26 cellular contexts compared by ENCODE assay signal in genomic region chr10:44173558-44173894, GRCh38.
DNase-seq lines count a peak whose midpoint lies in the region; ATAC-seq, FAIRE-seq and TF ChIP-seq lines count a peak whose summit lies in the region.
"Had no signal": no experiment of that assay in that cellular context is flagged by ENCODE, and none has a peak within 500 bp of the region (broad histone marks: within the 10 kb centered on the region; RNA-seq: fewer than 3 reads in every experiment).

No MANE protein-coding gene starts in this region.

- H3K79me2 ChIP-seq in neural progenitor cell (ENCODE audit: low read depth), result no peaks in the 10 kb centered on the region

- no peak overlapping the region for H3K4me3 ChIP-seq in fibroblast of mammary gland (ENCODE audit: control insufficient read depth, low read depth, low read length)
- H3K4me3 ChIP-seq in neural progenitor cell, result no peak overlapping the region
- H3K4me3 ChIP-seq in H7 (ENCODE audit: insufficient read depth, low read depth, low read length), result no peak overlapping the region
- H3K4me3 ChIP-seq: left ventricle myocardium inferior, MG63 had no signal

- H3K36me3 Mint-ChIP-seq in neural progenitor cell, result no peaks in the 10 kb centered on the region
- H3K36me3 Mint-ChIP-seq in activated naive CD4-positive, alpha-beta T cell treated with anti-CD3 and anti-CD28 coated beads, Interleukin-2, amount 10 ng/mL, durations not matched to agents 7 days and 5 days, result no peaks in the 10 kb centered on the region
- H3K36me3 Mint-ChIP-seq in stimulated activated effector memory CD8-positive, alpha-beta T cell treated with anti-CD3 and anti-CD28 coated beads, Interleukin-12 subunit alpha, Interleukin-12 subunit beta, amount 100 ng/mL, for 72 hours, result no peaks in the 10 kb centered on the region
- H3K36me3 Mint-ChIP-seq: activated naive CD4-positive, alpha-beta T cell treated with anti-CD3 and anti-CD28 coated beads, Interleukin-2, amount 50 U/mL, for 24 hours; CD14-positive monocyte; natural killer cell; WTC11 had no signal

- H3K4me1 Mint-ChIP-seq in neural progenitor cell, result peaks cover 3% of the 10 kb centered on the region
- H3K4me1 Mint-ChIP-seq in activated naive CD4-positive, alpha-beta T cell treated with anti-CD3 and anti-CD28 coated beads, Interleukin-2, amount 10 ng/mL, durations not matched to agents 7 days and 5 days, result no peaks in the 10 kb centered on the region
- no peaks in the 10 kb centered on the region for H3K4me1 Mint-ChIP-seq in stimulated activated effector memory CD8-positive, alpha-beta T cell treated with anti-CD3 and anti-CD28 coated beads, Interleukin-12 subunit alpha, Interleukin-12 subunit beta, amount 100 ng/mL, for 72 hours
- H3K4me1 Mint-ChIP-seq: activated naive CD4-positive, alpha-beta T cell treated with anti-CD3 and anti-CD28 coated beads, Interleukin-2, amount 50 U/mL, for 24 hours; CD14-positive monocyte; natural killer cell had no signal

- no peak for FAIRE-seq in HTR-8/SVneo (lab: Jason Lieb, UNC)
- FAIRE-seq: endothelial cell of umbilical vein, GM19239, small intestine had no signal

- TF ChIP-seq CTCF in fibroblast of mammary gland (conservative IDR thresholded peaks at IDR 0.05; ENCODE audit: control insufficient read depth, insufficient read depth, low read depth, low read length) (no peak), neural progenitor cell (IDR thresholded peaks at IDR 0.05) (no peak)

- H3K27ac Mint-ChIP-seq in neural progenitor cell, result peak overlapping the region; percentile 1
- H3K27ac Mint-ChIP-seq in activated naive CD4-positive, alpha-beta T cell treated with anti-CD3 and anti-CD28 coated beads, Interleukin-2, amount 10 ng/mL, durations not matched to agents 7 days and 5 days, result no peak overlapping the region
- no peak overlapping the region for H3K27ac Mint-ChIP-seq in stimulated activated effector memory CD8-positive, alpha-beta T cell treated with anti-CD3 and anti-CD28 coated beads, Interleukin-12 subunit alpha, Interleukin-12 subunit beta, amount 100 ng/mL, for 72 hours
- H3K27ac Mint-ChIP-seq: activated naive CD4-positive, alpha-beta T cell treated with anti-CD3 and anti-CD28 coated beads, Interleukin-2, amount 50 U/mL, for 24 hours; CD14-positive monocyte; natural killer cell; progenitor cell of endocrine pancreas; WTC11 had no signal

- H3K9me3 Mint-ChIP-seq in neural progenitor cell, result no peaks in the 10 kb centered on the region
- no peaks in the 10 kb centered on the region for H3K9me3 Mint-ChIP-seq in activated naive CD4-positive, alpha-beta T cell treated with anti-CD3 and anti-CD28 coated beads, Interleukin-2, amount 10 ng/mL, durations not matched to agents 7 days and 5 days
- no peaks in the 10 kb centered on the region for H3K9me3 Mint-ChIP-seq in stimulated activated effector memory CD8-positive, alpha-beta T cell treated with anti-CD3 and anti-CD28 coated beads, Interleukin-12 subunit alpha, Interleukin-12 subunit beta, amount 100 ng/mL, for 72 hours
- H3K9me3 Mint-ChIP-seq: activated naive CD4-positive, alpha-beta T cell treated with anti-CD3 and anti-CD28 coated beads, Interleukin-2, amount 50 U/mL, for 24 hours; natural killer cell; WTC11 had no signal

- no peak overlapping the region for H3K4me2 ChIP-seq in neural progenitor cell

- DNase-seq in AG08395 (ENCODE audit: low spot score), result peak; percentile 27
- peak; percentile 36 for DNase-seq in HTR-8/SVneo (ENCODE audit: insufficient read length, low spot score)
- peak; percentile 23 for DNase-seq in fibroblast of mammary gland (ENCODE audit: low read depth)
- DNase-seq in neural progenitor cell (ENCODE audit: low spot score), result no peak
- DNase-seq in DMS53 (lab: John Stamatoyannopoulos, UW), result no peak
- DNase-seq in activated naive CD4-positive, alpha-beta T cell treated with anti-CD3 and anti-CD28 coated beads, Interleukin-2, amount 10 ng/mL, durations not matched to agents 7 days and 5 days, result no peak
- DNase-seq in H7, result no peak
- DNase-seq in stimulated activated effector memory CD8-positive, alpha-beta T cell treated with anti-CD3 and anti-CD28 coated beads, Interleukin-12 subunit alpha, Interleukin-12 subunit beta, amount 100 ng/mL, for 72 hours (ENCODE audit: low spot score in 2 of 2), result no peak
- DNase-seq: Calu3; head of caudate nucleus; left ventricle myocardium inferior; MG63; natural killer cell; NCI-H1417; NCI-H2081 treated with DMSO at 0.1 percent for 48 hours; NCI-H446; stimulated activated CD4-positive, alpha-beta T cell treated with anti-CD3 and anti-CD28 coated beads, Interleukin-2, amount 100 ng/mL, for 24 hours; substantia nigra; T1000 had no signal

- H3K4me3 Mint-ChIP-seq in neural progenitor cell, result no peak overlapping the region
- H3K4me3 Mint-ChIP-seq in activated naive CD4-positive, alpha-beta T cell treated with anti-CD3 and anti-CD28 coated beads, Interleukin-2, amount 10 ng/mL, durations not matched to agents 7 days and 5 days, result no peak overlapping the region
- no peak overlapping the region for H3K4me3 Mint-ChIP-seq in stimulated activated effector memory CD8-positive, alpha-beta T cell treated with anti-CD3 and anti-CD28 coated beads, Interleukin-12 subunit alpha, Interleukin-12 subunit beta, amount 100 ng/mL, for 72 hours
- H3K4me3 Mint-ChIP-seq: activated naive CD4-positive, alpha-beta T cell treated with anti-CD3 and anti-CD28 coated beads, Interleukin-2, amount 50 U/mL, for 24 hours; CD14-positive monocyte; natural killer cell; WTC11 had no signal

- no peak overlapping the region for H2AFZ ChIP-seq in neural progenitor cell (replicated peaks)

- H3F3A ChIP-seq in neural progenitor cell (ENCODE audit: low read depth), result no peaks in the 10 kb centered on the region

- H3K36me3 ChIP-seq in neural progenitor cell, result no peaks in the 10 kb centered on the region
- no peaks in the 10 kb centered on the region for H3K36me3 ChIP-seq in H7 (replicated peaks; ENCODE audit: control insufficient read depth, insufficient read depth, low read length)
- H3K36me3 ChIP-seq: left ventricle myocardium inferior, MG63 had no signal

- CTCF ChIA-PET in activated naive CD4-positive, alpha-beta T cell treated with anti-CD3 and anti-CD28 coated beads, Interleukin-2, amount 10 ng/mL, durations not matched to agents 7 days and 5 days (lab: Charles Lee), result no interaction called here

- no peaks in the 10 kb centered on the region for H4K20me1 ChIP-seq in neural progenitor cell (ENCODE audit: low read depth)

- H3K27me3 Mint-ChIP-seq in neural progenitor cell (ENCODE audit: insufficient read depth, low read depth), result peaks cover 7% of the 10 kb centered on the region
- no peaks in the 10 kb centered on the region for H3K27me3 Mint-ChIP-seq in activated naive CD4-positive, alpha-beta T cell treated with anti-CD3 and anti-CD28 coated beads, Interleukin-2, amount 10 ng/mL, durations not matched to agents 7 days and 5 days

- no peaks in the 10 kb centered on the region for H3K9me3 ChIP-seq in neural progenitor cell (ENCODE audit: low read depth)
- H3K9me3 ChIP-seq: left ventricle myocardium inferior, MG63 had no signal

- H3K27me3 ChIP-seq in neural progenitor cell (no peaks in the 10 kb centered on the region), H7 (ENCODE audit: control insufficient read depth, insufficient read depth, low read length) (no peaks in the 10 kb centered on the region)
- H3K27me3 ChIP-seq: MG63 had no signal

- no peak overlapping the region for H3K27ac ChIP-seq in neural progenitor cell
- H3K27ac ChIP-seq: left ventricle myocardium inferior had no signal

- H3K9ac ChIP-seq in neural progenitor cell, result no peak overlapping the region

- ATAC-seq in stimulated activated effector memory CD8-positive, alpha-beta T cell treated with anti-CD3 and anti-CD28 coated beads, Interleukin-12 subunit alpha, Interleukin-12 subunit beta, amount 100 ng/mL, for 72 hours, result no peak
- ATAC-seq: natural killer cell, WTC11 had no signal

- peaks cover 4% of the 10 kb centered on the region for H3K4me1 ChIP-seq in neural progenitor cell

Comparison
In these comparisons a context has a peak if more than half of its experiments do, and no peak if none do; other contexts are left out.
1. DNase-seq: peak in AG08395 (single experiment), HTR-8/SVneo (single experiment) and fibroblast of mammary gland (single experiment); none in neural progenitor cell (single experiment), DMS53 (single experiment), activated naive CD4-positive, alpha-beta T cell treated with anti-CD3 and anti-CD28 coated beads, Interleukin-2, amount 10 ng/mL, durations not matched to agents 7 days and 5 days (single experiment), H7 (single experiment) and stimulated activated effector memory CD8-positive, alpha-beta T cell treated with anti-CD3 and anti-CD28 coated beads, Interleukin-12 subunit alpha, Interleukin-12 subunit beta, amount 100 ng/mL, for 72 hours (0 of 2).